Comparison of ENCODE assay signal across 2 cellular contexts in genomic region chr7:102874966-102875365, GRCh38.
TF ChIP-seq lines count a peak whose summit lies in the region.

No MANE protein-coding gene starts in this region.

TF ChIP-seq in SK-N-SH, 30 proteins besides CTCF, POLR2A, EP300 and RAD21 (continued from another document):
- no peak for TF ChIP-seq IRF3 (IDR thresholded peaks at IDR 0.05; ENCODE audit: low read depth, low read length)
- TF ChIP-seq USF1 (IDR thresholded peaks at IDR 0.05; ENCODE audit: borderline replicate concordance, low read depth) = no peak

TF ChIP-seq in SK-N-SH treated with all-trans-retinoic acid at 6 μM for 48 hours, 23 proteins besides CTCF, POLR2A, EP300 and RAD21 (continued from another document):
- no peak for TF ChIP-seq TSHZ2 (CRISPR knock-in tag; IDR thresholded peaks at IDR 0.05)
- no peak for TF ChIP-seq TOX (CRISPR knock-in tag; IDR thresholded peaks at IDR 0.05; ENCODE audit: borderline replicate concordance)
- no peak for TF ChIP-seq ISL1 (CRISPR knock-in tag; IDR thresholded peaks at IDR 0.05)
- TF ChIP-seq RARB (CRISPR knock-in tag; IDR thresholded peaks at IDR 0.05) = no peak
- TF ChIP-seq CSDC2 (CRISPR knock-in tag; IDR thresholded peaks at IDR 0.05) = no peak
- TF ChIP-seq ESRRG (CRISPR knock-in tag; IDR thresholded peaks at IDR 0.05) = no peak
- no peak for TF ChIP-seq ZC3H10 (CRISPR knock-in tag; IDR thresholded peaks at IDR 0.05)
